Comparison of ENCODE assay signal across 16 cellular contexts in genomic region chr1:7987528-7987927, GRCh38. TPM values are rescaled to one million over a fixed set of nuclear protein-coding genes. Genes with fewer than 3 reads are reported as not detected.
DNase-seq lines count a peak whose midpoint lies in the region; ATAC-seq, FAIRE-seq and TF ChIP-seq lines count a peak whose summit lies in the region.
"Had no signal": no experiment of that assay in that cellular context is flagged by ENCODE, and none has a peak within 500 bp of the region (broad histone marks: within the 10 kb centered on the region; RNA-seq: fewer than 3 reads in every experiment).

No MANE protein-coding gene starts in this region.

- peaks cover 67% of the 10 kb centered on the region for H3K36me3 Mint-ChIP-seq in CD8-positive, alpha-beta T cell

- no peak for TF ChIP-seq EP300 in K562 (IDR thresholded peaks at IDR 0.05; ENCODE audit: low read length)

- ATAC-seq in CD8-positive, alpha-beta T cell, result no peak
- ATAC-seq in K562, result no peak
- no peak for ATAC-seq in GM18867 (IDR thresholded peaks at IDR 0.05; ENCODE audit: unreplicated experiment)

- no peaks in the 10 kb centered on the region for H3K27me3 Mint-ChIP-seq in CD8-positive, alpha-beta T cell (ENCODE audit: low read depth)
- H3K27me3 Mint-ChIP-seq: CD4-positive, CD25-positive, alpha-beta regulatory T cell had no signal

- no TSS peak for BruUV-seq in K562 (replicated peaks; lab: Mats Ljungman, UMichigan)

- H3K9me3 Mint-ChIP-seq in CD8-positive, alpha-beta T cell, result no peaks in the 10 kb centered on the region
- H3K9me3 Mint-ChIP-seq: CD4-positive, CD25-positive, alpha-beta regulatory T cell had no signal

- H3K27me3 ChIP-seq in CD8-positive, alpha-beta T cell (ENCODE audit: insufficient read depth, low read length), result no peaks in the 10 kb centered on the region
- no peaks in the 10 kb centered on the region for H3K27me3 ChIP-seq in K562 (ENCODE audit: control insufficient read depth in 2 of 2, insufficient read depth in 2 of 2, low read length in 2 of 2)
- H3K27me3 ChIP-seq: BLaER1 had no signal

- no peak overlapping the region for H3K4me3 Mint-ChIP-seq in CD8-positive, alpha-beta T cell
- H3K4me3 Mint-ChIP-seq: CD4-positive, CD25-positive, alpha-beta regulatory T cell had no signal

- WGBS in K562 (ENCODE audit: insufficient coverage, low coverage, missing lambda C conversion rate), result 97% methylated on average over 7 of the region's 7 CpGs

- intact Hi-C loops in CD8-positive, alpha-beta T cell (cut with DNase I, micrococcal nuclease), result loop anchor here in 1 of 2 experiments (10.0 kb wide), 1 partner anchor 857 kb away; no protein-coding TSS in a partner anchor
- intact Hi-C loops in K562 (cut with micrococcal nuclease), result no loop called here

- peaks cover 31% of the 10 kb centered on the region for H3K36me3 ChIP-seq in CD8-positive, alpha-beta T cell (ENCODE audit: insufficient read depth, low read length)
- H3K36me3 ChIP-seq in K562 (ENCODE audit: control insufficient read depth, insufficient read depth, low read length), result peaks cover 46% of the 10 kb centered on the region

- TF ChIP-seq RAD21 in K562 (CRISPR knock-in tag; conservative IDR thresholded peaks at IDR 0.05 in 1 of 2, IDR thresholded peaks at IDR 0.05 in 1 of 2), result no peak

- H3K9ac ChIP-seq in K562 (ENCODE audit: insufficient read depth in 1 of 2, low read depth in 2 of 2, low read length in 2 of 2), result 0 out of 4 replicates have a peak overlapping the region, but pooled peaks of 1 of the 2 experiments have one; percentile 19
- H3K9ac ChIP-seq: BLaER1 had no signal

- CTCF ChIA-PET in CD8-positive, alpha-beta T cell (lab: Charles Lee), result no interaction called here
- CTCF ChIA-PET in RWPE1 (lab: Yijun Ruan, JAX) (no interaction called here), K562 (lab: Yijun Ruan, JAX; ENCODE audit: low intra/inter-chr PET ratio) (interaction anchor here (0.6 kb wide), 1 partner anchor 1005 kb away, joined by 3 read pairs; no protein-coding TSS in a partner anchor)

- DNase-seq in CD8-positive, alpha-beta T cell, result no peak
- DNase-seq in RWPE1 (ENCODE audit: low spot score) (no peak), K562 (ENCODE audit: extremely low read depth in 1 of 4, low spot score in 3 of 4) (no peak), retina (no peak), D721Med (ENCODE audit: insufficient read length, low spot score) (no peak)
- DNase-seq: CD4-positive, CD25-positive, alpha-beta regulatory T cell; DMS153; DMS79 treated with DMSO at 0.1 percent for 48 hours; EL; HCEC 1CT had no signal

- H2AFZ ChIP-seq in K562 (ENCODE audit: low read depth, low read length), result no peak overlapping the region

- in situ Hi-C loops in K562 (cut with MboI), result no loop called here

- H3K4me1 ChIP-seq in CD8-positive, alpha-beta T cell (ENCODE audit: insufficient read depth, low read length), result peaks cover 2% of the 10 kb centered on the region
- no peaks in the 10 kb centered on the region; a peak in 3 of 5 replicates for H3K4me1 ChIP-seq in K562 (replicated peaks in 1 of 2; ENCODE audit: control insufficient read depth in 2 of 2, insufficient read depth in 2 of 2, low read length in 2 of 2)

- H3K79me2 ChIP-seq in K562 (ENCODE audit: control insufficient read depth, insufficient read depth, low read length), result 0 out of 3 replicates have a peak, but pooled peaks cover 10% of the 10 kb centered on the region

- H3K27ac ChIP-seq in CD8-positive, alpha-beta T cell (ENCODE audit: low read depth, low read length), result no peak overlapping the region
- H3K27ac ChIP-seq in RWPE1, result peak overlapping the region; percentile 74
- no peak overlapping the region for H3K27ac ChIP-seq in K562 (ENCODE audit: extremely low read depth, low read depth, low read length)
- H3K27ac ChIP-seq: BLaER1, HL-60 had no signal

- peaks cover under 1% of the 10 kb centered on the region for H4K20me1 ChIP-seq in K562 (replicated peaks; ENCODE audit: control insufficient read depth, insufficient read depth, low read length)

- H3K27ac Mint-ChIP-seq in CD8-positive, alpha-beta T cell, result peak overlapping the region; percentile 10
- H3K27ac Mint-ChIP-seq: CD4-positive, CD25-positive, alpha-beta regulatory T cell had no signal

- H3K9me3 ChIP-seq in CD8-positive, alpha-beta T cell (ENCODE audit: low read length), result no peaks in the 10 kb centered on the region
- no peaks in the 10 kb centered on the region for H3K9me3 ChIP-seq in K562 (replicated peaks; ENCODE audit: control insufficient read depth, insufficient read depth, low read depth, low read length)
- H3K9me3 ChIP-seq: BLaER1 had no signal

- TF ChIP-seq CTCF in CD8-positive, alpha-beta T cell (IDR thresholded peaks at IDR 0.05), result no peak
- TF ChIP-seq CTCF in RWPE1 (conservative IDR thresholded peaks at IDR 0.05; ENCODE audit: low read depth), result no peak
- no peak for TF ChIP-seq CTCF in K562 (IDR thresholded peaks at IDR 0.05 in 2 of 3, conservative IDR thresholded peaks at IDR 0.05 in 1 of 3; ENCODE audit: insufficient read depth in 2 of 3, low read depth in 1 of 3, low read length in 3 of 3)
- no peak for TF ChIP-seq CTCF in D721Med (IDR thresholded peaks at IDR 0.05; ENCODE audit: insufficient read depth, missing control alignments)

- peaks cover 8% of the 10 kb centered on the region for H3K4me1 Mint-ChIP-seq in CD8-positive, alpha-beta T cell (ENCODE audit: low read depth)

- H3K4me2 ChIP-seq in K562 (ENCODE audit: insufficient read depth, low read length), result no peak overlapping the region
- H3K4me2 ChIP-seq: BLaER1 had no signal

- no peak for TF ChIP-seq POLR2A in K562 (conservative IDR thresholded peaks at IDR 0.05)

- POLR2A ChIA-PET in CD8-positive, alpha-beta T cell (lab: Charles Lee), result no interaction called here
- POLR2A ChIA-PET in RWPE1 (lab: Yijun Ruan, JAX; ENCODE audit: low non-redundant PET), result interaction anchor here (0.7 kb wide), 1 partner anchor 37 kb away, joined by 3 read pairs; no protein-coding TSS in a partner anchor
- POLR2A ChIA-PET in K562 (lab: Yijun Ruan, JAX), result interaction anchor here (0.6 kb wide), 1 partner anchor 15 kb away, joined by 3 read pairs; no protein-coding TSS in a partner anchor

- peaks cover 3% of the 10 kb centered on the region for H3K9me1 ChIP-seq in K562 (ENCODE audit: control insufficient read depth, insufficient read depth, low read length)

- FAIRE-seq in K562 (lab: Jason Lieb, UNC) (peak; percentile 19), D721Med (lab: Jason Lieb, UNC) (no peak)
- FAIRE-seq: G401.6, GM12891, H1 had no signal

- H3K4me3 ChIP-seq in CD8-positive, alpha-beta T cell (ENCODE audit: low read depth, low read length), result no peak overlapping the region
- H3K4me3 ChIP-seq in K562, result no peak overlapping the region
- H3K4me3 ChIP-seq: BLaER1 had no signal

RNA-seq across cellular contexts. Expression of gene PARK7, which starts 26.0 kb away (rescaled TPM):
- total RNA-seq in CD8-positive, alpha-beta T cell, result 10 to 100 TPM; 67.9 to 70.0 TPM
- total RNA-seq in K562 (2011; cell fraction: chromatin; rRNA removed; ENCODE audit: low replicate concordance), result 81.4 and 87.8 TPM in 2 replicates
- total RNA-seq in K562 (2011; cell fraction: nucleolus; rRNA removed), result 72.1 and 72.5 TPM in 2 replicates
- 120 and 137 TPM in 2 replicates for total RNA-seq in K562 (2011; cell fraction: nucleoplasm; rRNA removed)
- total RNA-seq in K562 (2014; rRNA removed) (338 and 413 TPM in 2 replicates), K562 (2014; rRNA removed; fragmentation: Illumina TruSeq; extraction: Trizol) (431 and 459 TPM in 2 replicates), K562 (2015; rRNA removed; fragmentation: Illumina TruSeq; extraction: Trizol) (358 and 374 TPM in 2 replicates), K562 (2021) (481 and 484 TPM in 2 replicates)
- polyA plus RNA-seq in K562 (2011; rRNA removed) (462 and 543 TPM in 2 replicates), K562 (2014; fragmentation: Illumina TruSeq; extraction: Trizol) (423 and 468 TPM in 2 replicates), K562 (2014; fragmentation: Nextera tagmentation; extraction: Ambion mirVana) (1,000 to 10,000 TPM; 1,113 to 1,298 TPM), K562 (2014; rRNA removed) (648 and 751 TPM in 2 replicates)
- 168 and 348 TPM in 2 replicates for polyA plus RNA-seq in K562 (2011; cell fraction: cytosol; rRNA removed)
- polyA plus RNA-seq in K562 (2011; cell fraction: nucleus; rRNA removed), result 85.5 and 167 TPM in 2 replicates
- polyA plus RNA-seq in K562 (2012), result 387 and 679 TPM in 2 replicates
- 322 and 330 TPM in 2 replicates for polyA minus RNA-seq in K562 (2011; rRNA and poly(A)+ RNA removed)
- polyA minus RNA-seq in K562 (2011; cell fraction: cytosol; rRNA and poly(A)+ RNA removed), result 106 and 108 TPM in 2 replicates
- polyA minus RNA-seq in K562 (2011; cell fraction: nucleus; rRNA and poly(A)+ RNA removed), result 32.7 and 66.8 TPM in 2 replicates

RNA-seq across cellular contexts. Expression of gene ERRFI1, which starts 38.6 kb away (rescaled TPM):
- 1 to 10 TPM; 4.4 to 4.9 TPM for total RNA-seq in CD8-positive, alpha-beta T cell
- total RNA-seq in K562 (2011; cell fraction: chromatin; rRNA removed; ENCODE audit: low replicate concordance), result 3.7 and 4.7 TPM in 2 replicates
- total RNA-seq in K562 (2011; cell fraction: nucleolus; rRNA removed), result 1.7 TPM in 2 replicates
- 2.5 and 3.8 TPM in 2 replicates for total RNA-seq in K562 (2011; cell fraction: nucleoplasm; rRNA removed)
- total RNA-seq in K562 (2014; rRNA removed) (0.68 and 0.73 TPM in 2 replicates), K562 (2014; rRNA removed; fragmentation: Illumina TruSeq; extraction: Trizol) (1.5 and 1.8 TPM in 2 replicates), K562 (2015; rRNA removed; fragmentation: Illumina TruSeq; extraction: Trizol) (0.98 and 1.1 TPM in 2 replicates), K562 (2021) (1.6 and 1.9 TPM in 2 replicates)
- polyA plus RNA-seq in K562 (2011; rRNA removed) (1.7 and 4.4 TPM in 2 replicates), K562 (2014; fragmentation: Illumina TruSeq; extraction: Trizol) (1.4 and 1.8 TPM in 2 replicates), K562 (2014; fragmentation: Nextera tagmentation; extraction: Ambion mirVana) (under 1 TPM; 0.67 to 0.72 TPM), K562 (2014; rRNA removed) (0.80 and 2.0 TPM in 2 replicates)
- 1.3 and 2.7 TPM in 2 replicates for polyA plus RNA-seq in K562 (2011; cell fraction: cytosol; rRNA removed)
- polyA plus RNA-seq in K562 (2011; cell fraction: nucleus; rRNA removed), result 3.0 and 4.1 TPM in 2 replicates
- 1.9 and 2.1 TPM in 2 replicates for polyA plus RNA-seq in K562 (2012)
- polyA minus RNA-seq in K562 (2011; rRNA and poly(A)+ RNA removed), result 1.3 and 1.9 TPM in 2 replicates
- 1.2 and 1.5 TPM in 2 replicates for polyA minus RNA-seq in K562 (2011; cell fraction: cytosol; rRNA and poly(A)+ RNA removed)
- 1.2 and 1.5 TPM in 2 replicates for polyA minus RNA-seq in K562 (2011; cell fraction: nucleus; rRNA and poly(A)+ RNA removed)

RNA-seq across cellular contexts. Expression of gene TNFRSF9, which starts 46.9 kb away (rescaled TPM):
- 1 to 10 TPM; 3.8 to 3.9 TPM for total RNA-seq in CD8-positive, alpha-beta T cell
- 0.21 and 0.62 TPM in 2 replicates for total RNA-seq in K562 (2011; cell fraction: chromatin; rRNA removed; ENCODE audit: low replicate concordance)
- total RNA-seq in K562 (2011; cell fraction: nucleolus; rRNA removed), result 0.13 and 0.33 TPM in 2 replicates
- 0.22 and 0.23 TPM in 2 replicates for total RNA-seq in K562 (2011; cell fraction: nucleoplasm; rRNA removed)
- not detected in 2 replicates for total RNA-seq in K562 (2014; rRNA removed)
- total RNA-seq in K562 (2014; rRNA removed; fragmentation: Illumina TruSeq; extraction: Trizol), result 0.07 and 0.13 TPM in 2 replicates
- total RNA-seq in K562 (2015; rRNA removed; fragmentation: Illumina TruSeq; extraction: Trizol), result 0.07 and 0.08 TPM in 2 replicates
- total RNA-seq in K562 (2021), result 0.09 and 0.16 TPM in 2 replicates
- 0.26 and 0.29 TPM in 2 replicates for polyA plus RNA-seq in K562 (2011; rRNA removed)
- 0.12 and 0.16 TPM in 2 replicates for polyA plus RNA-seq in K562 (2011; cell fraction: cytosol; rRNA removed)
- 0.10 and 0.31 TPM in 2 replicates for polyA plus RNA-seq in K562 (2011; cell fraction: nucleus; rRNA removed)
- polyA plus RNA-seq in K562 (2012), result 0.29 and 0.87 TPM in 2 replicates
- polyA plus RNA-seq in K562 (2014; fragmentation: Illumina TruSeq; extraction: Trizol), result 0.04 and 0.11 TPM in 2 replicates
- polyA plus RNA-seq in K562 (2014; fragmentation: Nextera tagmentation; extraction: Ambion mirVana), result under 1 TPM; 0.08 to 0.15 TPM
- polyA plus RNA-seq in K562 (2014; rRNA removed), result 0.08 TPM in 2 replicates
- polyA minus RNA-seq in K562 (2011; rRNA and poly(A)+ RNA removed), result 0.53 and 0.63 TPM in 2 replicates
- polyA minus RNA-seq in K562 (2011; cell fraction: cytosol; rRNA and poly(A)+ RNA removed), result 1.4 TPM in 1 of 2 replicates, not detected in the other
- 0.13 and 0.33 TPM in 2 replicates for polyA minus RNA-seq in K562 (2011; cell fraction: nucleus; rRNA and poly(A)+ RNA removed)
- total RNA-seq: H1 had no signal
- polyA plus RNA-seq: H1 had no signal
